ENCODE assay signal across 10 cellular contexts in genomic region chr12:116538076-116538591, GRCh38.
DNase-seq lines count a peak whose midpoint lies in the region; ATAC-seq lines count a peak whose summit lies in the region.
"Had no signal": no experiment of that assay in that cellular context is flagged by ENCODE, and none has a peak within 500 bp of the region (broad histone marks: within the 10 kb centered on the region; RNA-seq: fewer than 3 reads in every experiment).

No MANE protein-coding gene starts in this region.

- H3K36me3 Mint-ChIP-seq in memory B cell: no peaks in the 10 kb centered on the region

- peaks cover 45% of the 10 kb centered on the region for H3K4me1 Mint-ChIP-seq in memory B cell

- H3K4me3 Mint-ChIP-seq in memory B cell: peak overlapping the region; percentile 61

- peak; percentile 58 for ATAC-seq in GM18502 (IDR thresholded peaks at IDR 0.05; ENCODE audit: poor library complexity, unreplicated experiment)
- ATAC-seq in GM21515 (IDR thresholded peaks at IDR 0.05; ENCODE audit: unreplicated experiment): peak; percentile 48
- peak; percentile 73 for ATAC-seq in HG03439 (IDR thresholded peaks at IDR 0.05; ENCODE audit: unreplicated experiment)
- no peak for ATAC-seq in memory B cell (ENCODE audit: low read depth)

- peaks cover 2% of the 10 kb centered on the region for H3K9me3 Mint-ChIP-seq in memory B cell

- H3K27me3 Mint-ChIP-seq in memory B cell: no peaks in the 10 kb centered on the region

- peak overlapping the region; percentile 82 for H3K27ac Mint-ChIP-seq in memory B cell

- no peak for DNase-seq in memory B cell (ENCODE audit: low spot score in 2 of 2)
- DNase-seq in stimulated activated CD4-positive, alpha-beta T cell treated with anti-CD3 and anti-CD28 coated beads, Interleukin-4, amount 100 ng/mL, for 4 hours: no peak
- no peak for DNase-seq in T-helper 9 cell
- no peak for DNase-seq in posterior cingulate gyrus
- DNase-seq in stimulated activated naive CD4-positive, alpha-beta T cell (lab: John Stamatoyannopoulos, UW): no peak
- DNase-seq: Karpas-422, SJCRH30 had no signal

- intact Hi-C loops in posterior cingulate gyrus (cut with DNase I): no loop called here
